Comparison of ENCODE assay signal across 23 cellular contexts in genomic region chr18:26003817-26004216, GRCh38.
"Had no signal": no experiment of that assay in that cellular context is flagged by ENCODE, and none has a peak within 500 bp of the region (broad histone marks: within the 10 kb centered on the region; RNA-seq: fewer than 3 reads in every experiment).

No MANE protein-coding gene starts in this region.

- H3K9me3 ChIP-seq: heart right ventricle, left lung, right lobe of liver, suprapubic skin, transverse colon, upper lobe of right lung, uterus had no signal

- H3K79me2 ChIP-seq: parathyroid adenoma had no signal

- ATAC-seq: esophagus mucosa; heart right ventricle; left cardiac atrium; left lung; naive thymus-derived CD4-positive, alpha-beta T cell; stimulated activated naive B cell treated with anti-CD40 and anti-IgM and Interleukin-4, amounts not matched to agents 10 μg/mL and 1 μg/mL and 100 μg/mL, for 72 hours; stimulated activated naive CD8-positive, alpha-beta T cell treated with anti-CD3 and anti-CD28 coated beads, Interleukin-15, amount 100 ng/mL, for 72 hours; upper lobe of right lung had no signal

- H3K4me3 ChIP-seq: heart right ventricle, left lung, neural progenitor cell, right lobe of liver, suprapubic skin, transverse colon, upper lobe of right lung, uterus had no signal

- H3K4me1 ChIP-seq: heart right ventricle, left lung, neural progenitor cell, parathyroid adenoma, right lobe of liver, suprapubic skin, transverse colon, upper lobe of right lung, uterus had no signal

- H3K4me2 ChIP-seq: neural progenitor cell had no signal

- H3K9ac ChIP-seq: neural progenitor cell, parathyroid adenoma had no signal

- H3K36me3 ChIP-seq: heart right ventricle, left lung, neural progenitor cell, right lobe of liver, suprapubic skin, transverse colon, upper lobe of right lung, uterus had no signal

- FAIRE-seq: islet of Langerhans, small intestine had no signal

- H3K27ac ChIP-seq: epithelial cell of prostate, heart right ventricle, left lung, neural progenitor cell, parathyroid adenoma, right lobe of liver, suprapubic skin, transverse colon, upper lobe of right lung, uterus had no signal

- H3K27me3 ChIP-seq: heart right ventricle, left lung, neural progenitor cell, right lobe of liver, suprapubic skin, transverse colon, upper lobe of right lung, uterus had no signal

- H2AFZ ChIP-seq: neural progenitor cell, parathyroid adenoma had no signal

- DNase-seq: effector CD8-positive, alpha-beta T cell; endodermal cell; heart right ventricle; hippocampal formation; left cardiac atrium; left lung; mesenchymal stem cell; naive thymus-derived CD4-positive, alpha-beta T cell; right lobe of liver; stimulated activated CD4-positive, alpha-beta T cell treated with anti-CD3 and anti-CD28 coated beads, Interleukin-15, amount 100 ng/mL, for 24 hours; stimulated activated CD4-positive, alpha-beta T cell treated with anti-CD3 and anti-CD28 coated beads, Interleukin-2, amount 100 ng/mL, for 48 hours; stimulated activated naive B cell treated with anti-CD40 and anti-IgM and Interleukin-4, amounts not matched to agents 10 μg/mL and 1 μg/mL and 100 μg/mL, for 72 hours; stimulated activated naive CD8-positive, alpha-beta T cell treated with anti-CD3 and anti-CD28 coated beads, Interleukin-15, amount 100 ng/mL, for 72 hours; transverse colon; upper lobe of right lung; uterus had no signal
